ENCODE assay signal across 29 cellular contexts in the genomic region with DNA sequence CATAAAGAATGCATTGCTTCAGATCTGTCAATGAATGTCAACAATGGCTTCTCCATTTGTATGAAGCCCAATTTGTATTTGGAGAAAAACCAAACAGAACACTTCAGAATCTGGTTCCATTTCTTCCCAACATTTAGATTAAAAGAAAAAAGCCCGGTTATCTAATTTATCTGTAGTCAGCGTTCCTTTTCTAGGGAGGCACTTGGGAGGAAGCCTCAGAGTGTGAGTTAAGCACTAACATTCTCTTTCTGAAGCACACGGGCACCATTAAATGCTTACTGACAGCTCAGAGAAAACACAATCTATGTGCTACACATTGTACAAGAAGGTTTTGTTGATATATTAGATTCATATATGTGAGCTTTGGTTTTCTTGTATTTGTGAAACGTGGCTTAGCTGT.
"Had no signal": no experiment of that assay in that cellular context is flagged by ENCODE, and none has a peak within 500 bp of the region (broad histone marks: within the 10 kb centered on the region; RNA-seq: fewer than 3 reads in every experiment).

No MANE protein-coding gene starts in this region.

- H3K27me3 ChIP-seq: ascending aorta, brain microvascular endothelial cell, esophagus squamous epithelium, gastroesophageal sphincter, heart right ventricle had no signal

- FAIRE-seq: bronchial epithelial cell, colon had no signal

- H3K4me1 ChIP-seq: ascending aorta, gastroesophageal sphincter, heart right ventricle had no signal

- H3K36me3 ChIP-seq: ascending aorta, brain microvascular endothelial cell, esophagus squamous epithelium, gastroesophageal sphincter, heart right ventricle had no signal

- H3K27ac ChIP-seq: ascending aorta, brain microvascular endothelial cell, esophagus squamous epithelium, gastroesophageal sphincter, heart right ventricle had no signal

- H3K9me3 ChIP-seq: ascending aorta, esophagus squamous epithelium, gastroesophageal sphincter, heart right ventricle had no signal

- ATAC-seq: activated CD4-positive, alpha-beta T cell treated with anti-CD3 and anti-CD28 coated beads for 36 hours; activated CD8-positive, alpha-beta memory T cell treated with anti-CD3 and anti-CD28 coated beads, Interleukin-2, amount 10 ng/mL, durations not matched to agents 7 days and 5 days; activated CD8-positive, alpha-beta T cell treated with anti-CD3 and anti-CD28 coated beads, Interleukin-2, amount 10 ng/mL, durations not matched to agents 7 days and 5 days; activated naive CD4-positive, alpha-beta T cell treated with anti-CD3 and anti-CD28 coated beads, Interleukin-2, amount 50 U/mL, for 72 hours; effector memory CD8-positive, alpha-beta T cell; gastroesophageal sphincter; heart right ventricle; T-helper 17 cell had no signal

- DNase-seq: activated CD4-positive, alpha-beta memory T cell treated with anti-CD3 and anti-CD28 coated beads for 36 hours; activated CD4-positive, alpha-beta T cell treated with anti-CD3 and anti-CD28 coated beads for 36 hours; activated CD4-positive, alpha-beta T cell treated with anti-CD3 and anti-CD28 coated beads, Interleukin-2, amount 10 ng/mL, durations not matched to agents 24 days and 14 days; activated CD4-positive, CD25-positive, alpha-beta regulatory T cell; activated CD4-positive, CD25-positive, alpha-beta regulatory T cell treated with anti-CD3 and anti-CD28 coated beads, Interleukin-2, amount 50 U/mL, for 72 hours; activated CD8-positive, alpha-beta memory T cell treated with anti-CD3 and anti-CD28 coated beads, Interleukin-2, amount 10 ng/mL, durations not matched to agents 7 days and 5 days; activated CD8-positive, alpha-beta memory T cell treated with anti-CD3 and anti-CD28 coated beads, Interleukin-2, amount 50 U/mL, for 4 hours; activated CD8-positive, alpha-beta T cell treated with anti-CD3 and anti-CD28 coated beads, Interleukin-2, amount 10 ng/mL, durations not matched to agents 7 days and 5 days; activated effector memory CD4-positive, alpha-beta T cell treated with anti-CD3 and anti-CD28 coated beads, Interleukin-2, amount 50 U/mL, for 16 hours; activated naive CD4-positive, alpha-beta T cell treated with anti-CD3 and anti-CD28 coated beads for 36 hours; activated naive CD8-positive, alpha-beta T cell treated with anti-CD3 and anti-CD28 coated beads, Interleukin-2, amount 10 ng/mL, durations not matched to agents 7 days and 5 days; activated T-cell treated with anti-CD3 and anti-CD28 coated beads, Interleukin-2, amount 50 U/mL, for 1 hour; activated T-cell treated with anti-CD3 and anti-CD28 coated beads, Interleukin-2, amount 50 U/mL, for 48 hours; brain microvascular endothelial cell; cortex of kidney; dermis blood vessel endothelial cell; effector CD4-positive, alpha-beta T cell; effector memory CD8-positive, alpha-beta T cell; esophagus squamous epithelium; foreskin melanocyte; heart right ventricle; T-helper 1 cell; T-helper 17 cell; T1000 had no signal

- H3K4me3 ChIP-seq: ascending aorta, esophagus squamous epithelium, gastroesophageal sphincter, heart right ventricle had no signal
